Comparison of ENCODE assay signal across 8 cellular contexts in genomic region chr1:48697066-48697707, GRCh38.
DNase-seq lines count a peak whose midpoint lies in the region; ATAC-seq, FAIRE-seq and TF ChIP-seq lines count a peak whose summit lies in the region.

No MANE protein-coding gene starts in this region.

- no peaks in the 10 kb centered on the region for H3K9me3 ChIP-seq in DND-41 (ENCODE audit: insufficient read depth, low read length, severe bottlenecking)
- H3K9me3 ChIP-seq in SU-DHL-6 (ENCODE audit: insufficient read depth, low read length): no peaks in the 10 kb centered on the region
- H3K9me3 ChIP-seq in astrocyte (ENCODE audit: insufficient read depth, low read depth, low read length): no peaks in the 10 kb centered on the region

- peak; percentile 64 for DNase-seq in DND-41
- peak; percentile 24 to 38 for DNase-seq in Kasumi-1 (lab: John Stamatoyannopoulos, UW)
- DNase-seq in astrocyte (ENCODE audit: low read depth): no peak
- peak; percentile 3 to 11 (median 7) for DNase-seq in immature natural killer cell
- peak; percentile 7 to 39 for DNase-seq in stimulated activated CD4-positive, alpha-beta T cell treated with anti-CD3 and anti-CD28 coated beads, Interleukin-15, amount 100 ng/mL, for 48 hours (ENCODE audit: low read depth in 2 of 2)

- H3K4me3 ChIP-seq in DND-41 (ENCODE audit: low read depth in 1 of 2, low read length in 2 of 2): no peak overlapping the region
- no peak overlapping the region for H3K4me3 ChIP-seq in SU-DHL-6 (ENCODE audit: insufficient read depth, low read length, poor library complexity, severe bottlenecking)
- no peak overlapping the region for H3K4me3 ChIP-seq in astrocyte (ENCODE audit: insufficient read depth, low read depth, low read length)

- no peaks in the 10 kb centered on the region for H3F3A ChIP-seq in SU-DHL-6 (ENCODE audit: insufficient read depth)

- no peaks in the 10 kb centered on the region for H4K20me1 ChIP-seq in DND-41 (ENCODE audit: insufficient read depth, low read length)
- H4K20me1 ChIP-seq in SU-DHL-6 (ENCODE audit: low read depth, low read length): no peaks in the 10 kb centered on the region
- H4K20me1 ChIP-seq in astrocyte (ENCODE audit: insufficient read depth, low read length): no peaks in the 10 kb centered on the region

- no peak overlapping the region for H3K4me2 ChIP-seq in DND-41 (ENCODE audit: insufficient read depth, low read length)
- H3K4me2 ChIP-seq in SU-DHL-6 (ENCODE audit: low read depth, low read length, poor library complexity, severe bottlenecking): no peak overlapping the region
- no peak overlapping the region for H3K4me2 ChIP-seq in astrocyte (ENCODE audit: low read length)

- FAIRE-seq in astrocyte (lab: Jason Lieb, UNC): no peak

- no peaks in the 10 kb centered on the region for H3K4me1 ChIP-seq in DND-41 (ENCODE audit: insufficient read depth, low read length)
- peaks cover 1% of the 10 kb centered on the region for H3K4me1 ChIP-seq in astrocyte (ENCODE audit: insufficient read depth, low read length)

- H2AFZ ChIP-seq in DND-41 (ENCODE audit: low read depth, low read length) (no peak overlapping the region), SU-DHL-6 (ENCODE audit: low read depth, low read length, severe bottlenecking) (no peak overlapping the region), astrocyte (ENCODE audit: low read depth, low read length) (no peak overlapping the region)

- no peaks in the 10 kb centered on the region for H3K36me3 Mint-ChIP-seq in astrocyte (ENCODE audit: low read depth, unreplicated experiment)
- H3K36me3 Mint-ChIP-seq in immature natural killer cell: no peaks in the 10 kb centered on the region

- peak overlapping the region; percentile 21 for H3K27ac Mint-ChIP-seq in astrocyte (ENCODE audit: unreplicated experiment)
- no peak overlapping the region for H3K27ac Mint-ChIP-seq in immature natural killer cell

- H3K79me2 ChIP-seq in DND-41 (ENCODE audit: insufficient read depth, low read length) (no peaks in the 10 kb centered on the region), SU-DHL-6 (ENCODE audit: insufficient read depth, low read length) (no peaks in the 10 kb centered on the region), astrocyte (ENCODE audit: insufficient read depth, low read length) (no peaks in the 10 kb centered on the region)

- H3K9ac ChIP-seq in DND-41 (ENCODE audit: low read depth, low read length) (no peak overlapping the region), SU-DHL-6 (ENCODE audit: low read length) (no peak overlapping the region), astrocyte (ENCODE audit: low read length) (no peak overlapping the region)

- peaks cover 22% of the 10 kb centered on the region for H3K27me3 ChIP-seq in DND-41 (ENCODE audit: insufficient read depth, low read length, poor library complexity)
- no peaks in the 10 kb centered on the region for H3K27me3 ChIP-seq in SU-DHL-6 (ENCODE audit: low read length)
- H3K27me3 ChIP-seq in astrocyte (ENCODE audit: insufficient read depth, low read length): peaks cover 4% of the 10 kb centered on the region

- H3K9me2 ChIP-seq in SU-DHL-6 (replicated peaks; ENCODE audit: insufficient read depth, low read length): no peaks in the 10 kb centered on the region

- H3K4me1 Mint-ChIP-seq in astrocyte (ENCODE audit: low read depth, unreplicated experiment) (peaks cover 4% of the 10 kb centered on the region), immature natural killer cell (no peaks in the 10 kb centered on the region)

- peaks cover 27% of the 10 kb centered on the region for H3K27me3 Mint-ChIP-seq in astrocyte (ENCODE audit: low read depth, unreplicated experiment)
- H3K27me3 Mint-ChIP-seq in immature natural killer cell (ENCODE audit: low read depth in 3 of 3): peaks cover 3 to 13% (median 6%) of the 10 kb centered on the region in 3 donors

- H3K36me3 ChIP-seq in DND-41 (ENCODE audit: insufficient read depth, low read length) (no peaks in the 10 kb centered on the region), SU-DHL-6 (ENCODE audit: low read length) (no peaks in the 10 kb centered on the region), astrocyte (ENCODE audit: insufficient read depth, low read length) (no peaks in the 10 kb centered on the region)

- H3K4me3 Mint-ChIP-seq in astrocyte (ENCODE audit: unreplicated experiment) (no peak overlapping the region), immature natural killer cell (no peak overlapping the region)

- TF ChIP-seq CTCF in DND-41 (IDR thresholded peaks at IDR 0.05; ENCODE audit: borderline replicate concordance, extremely low read depth, low read length, poor library complexity, severe bottlenecking): peak; percentile 96
- peak; percentile 85 for TF ChIP-seq CTCF in SU-DHL-6 (IDR thresholded peaks at IDR 0.05; ENCODE audit: insufficient read depth, low read length, poor library complexity, severe bottlenecking)
- peak; percentile 92 for TF ChIP-seq CTCF in astrocyte (IDR thresholded peaks at IDR 0.05; ENCODE audit: insufficient read depth, low read depth, low read length)

- peak; percentile 62; the same call in 2 of the 3 replicates for ATAC-seq in DND-41 (ENCODE audit: insufficient read depth, low read depth)
- ATAC-seq in GM21515 (IDR thresholded peaks at IDR 0.05; ENCODE audit: unreplicated experiment): peak; percentile 71
- ATAC-seq in GM19397 (IDR thresholded peaks at IDR 0.05; ENCODE audit: unreplicated experiment): no peak

- H3K27ac ChIP-seq in DND-41 (ENCODE audit: low read length) (no peak overlapping the region), SU-DHL-6 (ENCODE audit: low read depth, low read length) (no peak overlapping the region), astrocyte (ENCODE audit: low read depth, low read length) (no peak overlapping the region)

- H3K9me3 Mint-ChIP-seq in astrocyte (ENCODE audit: unreplicated experiment) (peaks cover 2% of the 10 kb centered on the region), immature natural killer cell (no peaks in the 10 kb centered on the region)
